1 cellular context compared by ENCODE assay signal in the genomic region with DNA sequence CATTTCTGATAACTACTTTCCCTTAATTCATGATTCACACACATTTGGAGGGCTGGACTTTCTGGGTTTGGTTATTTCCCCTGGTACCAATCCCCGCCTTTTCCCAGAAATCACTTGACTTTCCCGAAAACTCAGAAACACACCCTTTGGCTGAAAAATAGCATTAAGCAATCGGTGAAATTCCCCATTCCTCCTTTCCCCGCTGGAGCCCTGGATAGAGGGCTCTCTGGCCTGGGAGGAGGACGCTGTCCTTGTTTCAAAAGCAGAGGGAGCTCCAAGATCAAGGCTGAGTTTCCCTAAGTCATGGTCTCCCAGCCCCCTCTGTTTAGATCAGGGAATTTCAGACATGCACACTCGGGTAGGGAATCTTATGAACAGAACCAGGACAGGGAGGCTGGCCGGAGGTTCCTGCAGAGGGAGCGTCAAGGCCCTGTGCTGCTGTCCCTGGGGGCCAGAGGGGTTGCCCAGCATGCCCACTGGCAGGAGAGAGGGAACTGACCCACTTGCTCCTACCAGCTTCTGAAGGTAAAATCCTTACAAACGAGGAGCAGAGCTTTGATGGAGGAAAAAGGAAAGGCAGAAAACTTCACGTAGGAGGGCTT.
TF ChIP-seq lines count a peak whose summit lies in the region.

A gene (plus strand): TSS at position 366 of the 602 bp plus-strand sequence. CDS start 1,195 bp downstream, outside the sequence.

TF ChIP-seq in HCT116, 20 proteins besides CTCF, POLR2A, EP300 and RAD21 (continued from another document):
- TF ChIP-seq, protein P1, sequence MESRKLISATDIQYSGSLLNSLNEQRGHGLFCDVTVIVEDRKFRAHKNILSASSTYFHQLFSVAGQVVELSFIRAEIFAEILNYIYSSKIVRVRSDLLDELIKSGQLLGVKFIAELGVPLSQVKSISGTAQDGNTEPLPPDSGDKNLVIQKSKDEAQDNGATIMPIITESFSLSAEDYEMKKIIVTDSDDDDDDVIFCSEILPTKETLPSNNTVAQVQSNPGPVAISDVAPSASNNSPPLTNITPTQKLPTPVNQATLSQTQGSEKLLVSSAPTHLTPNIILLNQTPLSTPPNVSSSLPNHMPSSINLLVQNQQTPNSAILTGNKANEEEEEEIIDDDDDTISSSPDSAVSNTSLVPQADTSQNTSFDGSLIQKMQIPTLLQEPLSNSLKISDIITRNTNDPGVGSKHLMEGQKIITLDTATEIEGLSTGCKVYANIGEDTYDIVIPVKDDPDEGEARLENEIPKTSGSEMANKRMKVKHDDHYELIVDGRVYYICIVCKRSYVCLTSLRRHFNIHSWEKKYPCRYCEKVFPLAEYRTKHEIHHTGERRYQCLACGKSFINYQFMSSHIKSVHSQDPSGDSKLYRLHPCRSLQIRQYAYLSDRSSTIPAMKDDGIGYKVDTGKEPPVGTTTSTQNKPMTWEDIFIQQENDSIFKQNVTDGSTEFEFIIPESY (IDR thresholded peaks at IDR 0.05; ENCODE audit: extremely low read depth, insufficient replicate concordance, low read length) = no peak
- TF ChIP-seq YY1 (IDR thresholded peaks at IDR 0.05; ENCODE audit: extremely low read depth, insufficient replicate concordance, low read depth, low read length) (no peak), CEBPB (IDR thresholded peaks at IDR 0.05; ENCODE audit: low read depth) (no peak), POLR2AphosphoS5 (IDR thresholded peaks at IDR 0.05; ENCODE audit: low read depth, low read length) (no peak), FOSL1 (IDR thresholded peaks at IDR 0.05; ENCODE audit: low read depth) (no peak), TCF7L2 (IDR thresholded peaks at IDR 0.05; ENCODE audit: borderline replicate concordance, extremely low read depth, insufficient read depth, insufficient read length) (no peak)
